5 cellular contexts compared by ENCODE assay signal in genomic region chr1:181542406-181542805, GRCh38. TPM values are rescaled to one million over a fixed set of nuclear protein-coding genes. Genes with fewer than 3 reads are reported as not detected.
"Had no signal": no experiment of that assay in that cellular context is flagged by ENCODE, and none has a peak within 500 bp of the region (broad histone marks: within the 10 kb centered on the region; RNA-seq: fewer than 3 reads in every experiment).

No MANE protein-coding gene starts in this region.

RNA-seq across cellular contexts. Expression of gene CACNA1E, which starts 59.1 kb away (rescaled TPM):
- total RNA-seq: activated CD4-positive, alpha-beta memory T cell treated with anti-CD3 and anti-CD28 coated beads, Interleukin-2, amount 10 ng/mL, durations not matched to agents 7 days and 5 days; activated CD4-positive, alpha-beta T cell treated with anti-CD3 and anti-CD28 coated beads for 36 hours; activated CD8-positive, alpha-beta memory T cell treated with anti-CD3 and anti-CD28 coated beads for 36 hours; activated naive CD4-positive, alpha-beta T cell treated with anti-CD3 and anti-CD28 coated beads for 36 hours; PC-3 had no signal
